In the genomic region with DNA sequence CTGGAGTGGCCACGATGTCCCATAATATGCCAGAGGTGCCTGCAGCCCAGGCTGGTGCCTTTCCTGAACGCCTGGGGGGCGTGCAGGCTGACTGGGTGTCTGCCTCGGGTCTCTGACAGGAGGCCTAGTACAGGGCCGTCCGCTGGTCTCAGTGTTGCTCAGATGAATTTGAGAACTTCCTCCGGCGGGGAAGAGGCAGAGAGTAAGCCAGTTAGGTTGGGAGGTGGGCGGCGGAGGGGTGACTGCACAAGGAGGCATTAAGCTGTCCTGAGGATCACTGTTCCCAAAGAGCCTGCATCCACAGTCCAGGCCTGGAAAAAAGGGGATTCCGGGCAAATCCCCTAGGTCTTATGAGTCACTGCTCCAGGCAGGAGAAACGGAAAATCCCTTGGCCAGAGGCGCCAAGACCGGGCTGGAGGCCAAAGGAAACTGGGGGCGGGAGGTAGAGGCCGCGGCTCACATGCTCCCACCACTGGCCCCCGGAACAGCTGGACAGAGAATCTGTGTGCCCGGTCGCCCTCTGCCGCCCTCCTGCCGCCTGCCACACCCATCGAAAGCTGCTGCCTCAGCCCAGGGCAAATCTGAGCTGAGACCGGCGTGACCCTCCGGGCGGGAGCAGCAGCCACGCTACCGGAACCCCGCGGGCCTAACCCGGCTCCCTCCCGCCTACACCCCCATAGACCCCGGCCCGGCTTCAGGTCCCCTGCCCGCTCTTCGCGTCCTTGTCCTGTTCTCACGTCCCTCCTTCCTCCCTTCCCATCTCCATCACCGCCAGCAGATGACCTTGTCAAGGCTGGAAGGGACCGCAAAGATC, we compare ENCODE assay signal across 8 cellular contexts. TPM values are rescaled to one million over a fixed set of nuclear protein-coding genes. Genes with fewer than 3 reads are reported as not detected.
DNase-seq lines count a peak whose midpoint lies in the region; FAIRE-seq and TF ChIP-seq lines count a peak whose summit lies in the region.

No MANE protein-coding gene starts in this region.

- H3K27me3 Mint-ChIP-seq in immature natural killer cell (ENCODE audit: low read depth in 3 of 3): peaks cover 9 to 13% (median 10%) of the 10 kb centered on the region in 3 donors

- H3K27ac Mint-ChIP-seq in immature natural killer cell: peak overlapping the region in 3 of 6 donors; percentile 29 to 58 (median 34)

- POLR2A ChIA-PET in RWPE1 (lab: Yijun Ruan, JAX; ENCODE audit: low non-redundant PET): interaction anchor here (0.5 to 1.2 kb wide), 4 partner anchors 16 to 100 kb away, joined by 3 to 4 read pairs (median 4); no protein-coding TSS in a partner anchor

- no peaks in the 10 kb centered on the region for H3K9me3 ChIP-seq in sigmoid colon

- TF ChIP-seq POLR2A in GM12892 (IDR thresholded peaks at IDR 0.05; ENCODE audit: low read depth, low read length): no peak
- peak in 1 of 2 donors; percentile 11 for TF ChIP-seq POLR2A in sigmoid colon (IDR thresholded peaks at IDR 0.05)

- H3K36me3 Mint-ChIP-seq in immature natural killer cell: no peaks in the 10 kb centered on the region

- peaks cover 5 to 57% (median 52%) of the 10 kb centered on the region in 4 donors for H3K4me1 ChIP-seq in sigmoid colon

- WGBS in sigmoid colon, 2 donors: 5 to 6% methylated on average over 41 of the region's 41 CpGs

- no peaks in the 10 kb centered on the region for H3K27me3 ChIP-seq in bronchial epithelial cell (ENCODE audit: control insufficient read depth, insufficient read depth, low read length)
- no peaks in the 10 kb centered on the region for H3K27me3 ChIP-seq in sigmoid colon

- intact Hi-C loops in sigmoid colon (cut with DNase I): loop anchor here (1.0 to 5.0 kb wide), 3 partner anchors 19 to 95 kb away; a partner anchor contains a TSS

- H3K27ac ChIP-seq in 22Rv1 (peak overlapping the region; percentile 96), RWPE1 (peak overlapping the region; percentile 98), sigmoid colon (peak overlapping the region; percentile 95 to 98 (median 97))

- no peaks in the 10 kb centered on the region for H3K9me3 Mint-ChIP-seq in immature natural killer cell

- H3K4me3 ChIP-seq in bronchial epithelial cell (ENCODE audit: low read depth, low read length): peak overlapping the region; percentile 55
- peak overlapping the region; percentile 62 to 92 (median 80) for H3K4me3 ChIP-seq in sigmoid colon

- peak overlapping the region; percentile 68 to 83 (median 71) for H3K4me3 Mint-ChIP-seq in immature natural killer cell

- peak in 2 of 4 donors; percentile 60 to 90 for TF ChIP-seq EP300 in sigmoid colon (IDR thresholded peaks at IDR 0.05)

- TF ChIP-seq CTCF in 22Rv1 (IDR thresholded peaks at IDR 0.05) (no peak), RWPE1 (conservative IDR thresholded peaks at IDR 0.05; ENCODE audit: low read depth) (no peak), bronchial epithelial cell (IDR thresholded peaks at IDR 0.05; ENCODE audit: insufficient read depth, low read length, severe bottlenecking) (no peak), sigmoid colon (IDR thresholded peaks at IDR 0.05) (no peak)

- CTCF ChIA-PET in RWPE1 (lab: Yijun Ruan, JAX): interaction anchor here (0.5 to 1.7 kb wide), 8 partner anchors 13 to 69 kb away, joined by 3 to 8 read pairs (median 4); a partner anchor contains a TSS

- peaks cover 1% of the 10 kb centered on the region for H3K36me3 ChIP-seq in bronchial epithelial cell (ENCODE audit: control insufficient read depth, insufficient read depth, low read length)
- H3K36me3 ChIP-seq in sigmoid colon: peaks cover 0 to 19% (median 12%) of the 10 kb centered on the region in 4 donors

- FAIRE-seq in GM12892 (lab: Jason Lieb, UNC) (peak; percentile 9), bronchial epithelial cell (lab: Jason Lieb, UNC) (no peak)

- H3K4me1 Mint-ChIP-seq in immature natural killer cell: peaks cover 24 to 27% of the 10 kb centered on the region in 2 donors

- DNase-seq in GM12892 (ENCODE audit: insufficient read length): no peak
- DNase-seq in RWPE1 (ENCODE audit: low spot score): peak; percentile 81
- DNase-seq in bronchial epithelial cell (ENCODE audit: low read depth): peak; percentile 83
- DNase-seq in immature natural killer cell: no peak
- peak; percentile 98 for DNase-seq in sigmoid colon
- no peak for DNase-seq in activated gamma-delta T cell treated with Interleukin-2 at 50 U/mL for 16 hours
- no peak for DNase-seq in SKM-1 treated with dmso at 0.1 percent for 144 hours (lab: John Stamatoyannopoulos, UW; ENCODE audit: unreplicated experiment)

RNA-seq across cellular contexts. Expression of a gene that starts 1.2 kb away (rescaled TPM):
- polyA plus RNA-seq in GM12892 (2012; ENCODE audit: missing spikeins): 1.3 TPM
- total RNA-seq in bronchial epithelial cell: 10.5 and 14.6 TPM in 2 replicates
- polyA plus RNA-seq in immature natural killer cell: 1 to 10 TPM; 3.2 to 4.0 (median 3.9) TPM
- 10 to 100 TPM; 27.8 to 40.9 (median 37.2) TPM for total RNA-seq in sigmoid colon
- 10 to 100 TPM; 28.7 to 41.0 (median 39.0) TPM for polyA plus RNA-seq in sigmoid colon

RNA-seq across cellular contexts. Expression of a gene that starts 19.6 kb away (rescaled TPM):
- polyA plus RNA-seq in GM12892 (2012; ENCODE audit: missing spikeins): 7.7 TPM
- total RNA-seq in bronchial epithelial cell (13.2 and 21.1 TPM in 2 replicates), sigmoid colon (10 to 100 TPM; 22.4 to 27.5 (median 25.1) TPM)
- polyA plus RNA-seq in immature natural killer cell (10 to 100 TPM in 2 of 3 donors, 1 to 10 TPM in 1; 5.4 to 27.1 (median 18.7) TPM), sigmoid colon (10 to 100 TPM in 2 of 3 donors, 1 to 10 TPM in 1; 7.2 to 19.1 (median 10.2) TPM)

RNA-seq across cellular contexts. Expression of a gene that starts 22.0 kb away (rescaled TPM):
- polyA plus RNA-seq in GM12892 (2012; ENCODE audit: missing spikeins): 51.0 TPM
- total RNA-seq in bronchial epithelial cell (17.9 and 20.2 TPM in 2 replicates), sigmoid colon (10 to 100 TPM; 44.2 to 73.1 (median 56.9) TPM)
- polyA plus RNA-seq in immature natural killer cell (10 to 100 TPM; 51.2 to 85.8 (median 69.1) TPM), sigmoid colon (100 to 1,000 TPM in 1 of 3 donors, 10 to 100 TPM in 2; 87.1 to 110 (median 91.3) TPM)

RNA-seq across cellular contexts. Expression of a gene that starts 27.5 kb away (rescaled TPM):
- polyA plus RNA-seq in GM12892 (2012; ENCODE audit: missing spikeins): 37.0 TPM
- total RNA-seq in bronchial epithelial cell (27.4 and 31.7 TPM in 2 replicates), sigmoid colon (10 to 100 TPM; 32.8 to 50.6 (median 41.8) TPM)
- polyA plus RNA-seq in immature natural killer cell (10 to 100 TPM; 55.9 to 67.5 (median 64.0) TPM), sigmoid colon (10 to 100 TPM; 55.9 to 71.5 (median 57.1) TPM)

RNA-seq across cellular contexts. Expression of a gene that starts 32.9 kb away (rescaled TPM):
- 18.6 TPM for polyA plus RNA-seq in GM12892 (2012; ENCODE audit: missing spikeins)
- total RNA-seq in bronchial epithelial cell (4.7 and 17.0 TPM in 2 replicates), sigmoid colon (10 to 100 TPM in 2 of 4 donors, 1 to 10 TPM in 2; 4.3 to 11.4 (median 9.6) TPM)
- polyA plus RNA-seq in immature natural killer cell (100 to 1,000 TPM in 1 of 3 donors, 10 to 100 TPM in 2; 53.1 to 124 (median 57.5) TPM), sigmoid colon (10 to 100 TPM in 2 of 3 donors, 1 to 10 TPM in 1; 6.0 to 61.9 (median 17.1) TPM)

Comparison
In these comparisons a context has a peak if more than half of its experiments do, and no peak if none do; other contexts are left out.
1. DNase-seq: peak in RWPE1 (single experiment), bronchial epithelial cell (single experiment) and sigmoid colon (single experiment); none in GM12892 (single experiment), immature natural killer cell (0 of 3), activated gamma-delta T cell treated with Interleukin-2 at 50 U/mL for 16 hours (single experiment) and SKM-1 treated with dmso at 0.1 percent for 144 hours (single experiment).
2. Peak in every context shown above with its lines, with median percentiles within 50 percentile points of each other: H3K27ac ChIP-seq.